ENCODE assay signal across 14 cellular contexts in genomic region chr17:66610734-66611133, GRCh38.
DNase-seq lines count a peak whose midpoint lies in the region; ATAC-seq, FAIRE-seq and TF ChIP-seq lines count a peak whose summit lies in the region.
"Had no signal": no experiment of that assay in that cellular context is flagged by ENCODE, and none has a peak within 500 bp of the region (broad histone marks: within the 10 kb centered on the region; RNA-seq: fewer than 3 reads in every experiment).

No MANE protein-coding gene starts in this region.

- no peak overlapping the region for H3K4me3 ChIP-seq in astrocyte (ENCODE audit: insufficient read depth, low read depth, low read length)
- H3K4me3 ChIP-seq in smooth muscle cell: peak overlapping the region; percentile 23
- no peak overlapping the region for H3K4me3 ChIP-seq in effector memory CD4-positive, alpha-beta T cell (ENCODE audit: insufficient read depth, low read depth, low read length, poor library complexity, severe bottlenecking)

- no peaks in the 10 kb centered on the region for H3K27me3 Mint-ChIP-seq in activated T-cell treated with anti-CD3 and anti-CD28 coated beads, Interleukin-2, amount 50 U/mL, for 24 hours
- no peaks in the 10 kb centered on the region for H3K27me3 Mint-ChIP-seq in astrocyte (ENCODE audit: low read depth, unreplicated experiment)
- H3K27me3 Mint-ChIP-seq in activated naive CD4-positive, alpha-beta T cell treated with anti-CD3 and anti-CD28 coated beads for 36 hours (ENCODE audit: low read depth): no peaks in the 10 kb centered on the region

- no peak overlapping the region for H3K4me3 Mint-ChIP-seq in activated T-cell treated with anti-CD3 and anti-CD28 coated beads, Interleukin-2, amount 50 U/mL, for 24 hours
- H3K4me3 Mint-ChIP-seq in astrocyte (ENCODE audit: unreplicated experiment): no peak overlapping the region
- no peak overlapping the region for H3K4me3 Mint-ChIP-seq in activated naive CD4-positive, alpha-beta T cell treated with anti-CD3 and anti-CD28 coated beads for 36 hours

- TF ChIP-seq CTCF in astrocyte (IDR thresholded peaks at IDR 0.05; ENCODE audit: insufficient read depth, low read depth, low read length) (no peak), smooth muscle cell (IDR thresholded peaks at IDR 0.05; ENCODE audit: borderline replicate concordance, insufficient read depth, poor library complexity, severe bottlenecking) (no peak)

- H3K9me3 Mint-ChIP-seq in activated T-cell treated with anti-CD3 and anti-CD28 coated beads, Interleukin-2, amount 50 U/mL, for 24 hours: peaks cover 27% of the 10 kb centered on the region
- peaks cover 17% of the 10 kb centered on the region for H3K9me3 Mint-ChIP-seq in astrocyte (ENCODE audit: unreplicated experiment)
- H3K9me3 Mint-ChIP-seq in activated naive CD4-positive, alpha-beta T cell treated with anti-CD3 and anti-CD28 coated beads for 36 hours: peaks cover 24% of the 10 kb centered on the region

- CTCF ChIA-PET in activated naive CD4-positive, alpha-beta T cell treated with anti-CD3 and anti-CD28 coated beads for 36 hours (lab: Charles Lee): no interaction called here

- H3K36me3 ChIP-seq in astrocyte (ENCODE audit: insufficient read depth, low read length) (no peaks in the 10 kb centered on the region), smooth muscle cell (ENCODE audit: low read depth) (no peaks in the 10 kb centered on the region)
- no peaks in the 10 kb centered on the region for H3K36me3 ChIP-seq in effector memory CD4-positive, alpha-beta T cell (ENCODE audit: control insufficient read depth, insufficient read depth, low read length)

- no peak overlapping the region for H2AFZ ChIP-seq in astrocyte (ENCODE audit: low read depth, low read length)
- no peak overlapping the region for H2AFZ ChIP-seq in smooth muscle cell (ENCODE audit: low read depth)

- no peaks in the 10 kb centered on the region for H3K4me1 ChIP-seq in astrocyte (ENCODE audit: insufficient read depth, low read length)
- H3K4me1 ChIP-seq in smooth muscle cell (ENCODE audit: low read depth): no peaks in the 10 kb centered on the region
- H3K4me1 ChIP-seq in effector memory CD4-positive, alpha-beta T cell (ENCODE audit: control insufficient read depth, insufficient read depth, low read length, poor library complexity, severe bottlenecking): no peaks in the 10 kb centered on the region

- peaks cover 59% of the 10 kb centered on the region for H3K36me3 Mint-ChIP-seq in activated T-cell treated with anti-CD3 and anti-CD28 coated beads, Interleukin-2, amount 50 U/mL, for 24 hours (ENCODE audit: low read depth)
- peaks cover 5% of the 10 kb centered on the region for H3K36me3 Mint-ChIP-seq in astrocyte (ENCODE audit: low read depth, unreplicated experiment)
- peaks cover 34% of the 10 kb centered on the region for H3K36me3 Mint-ChIP-seq in activated naive CD4-positive, alpha-beta T cell treated with anti-CD3 and anti-CD28 coated beads for 36 hours (ENCODE audit: low read depth)

- H4K20me1 ChIP-seq in astrocyte (ENCODE audit: insufficient read depth, low read length): peaks cover 10% of the 10 kb centered on the region
- H4K20me1 ChIP-seq in smooth muscle cell (ENCODE audit: low read depth): no peaks in the 10 kb centered on the region

- H3K79me2 ChIP-seq in astrocyte (ENCODE audit: insufficient read depth, low read length) (no peaks in the 10 kb centered on the region), smooth muscle cell (ENCODE audit: low read depth) (no peaks in the 10 kb centered on the region)

- DNase-seq in activated T-cell treated with anti-CD3 and anti-CD28 coated beads, Interleukin-2, amount 50 U/mL, for 24 hours: no peak
- DNase-seq in activated T-cell treated with anti-CD3 and anti-CD28 coated beads, Interleukin-2, amount 50 U/mL, for 48 hours: no peak
- DNase-seq in astrocyte (ENCODE audit: low read depth) (no peak), left colon (no peak), smooth muscle cell (lab: John Stamatoyannopoulos, UW; ENCODE audit: unreplicated experiment) (no peak), T-helper 1 cell (no peak)
- DNase-seq in effector memory CD4-positive, alpha-beta T cell: no peak
- DNase-seq in activated naive CD4-positive, alpha-beta T cell treated with anti-CD3 and anti-CD28 coated beads for 36 hours: no peak
- DNase-seq: NCI-H1417 treated with DMSO at 0.1 percent for 48 hours, NCI-H2029 treated with DMSO at 0.1 percent for 48 hours, NCI-H510A treated with DMSO at 0.1 percent for 48 hours had no signal

- no peak for FAIRE-seq in astrocyte (lab: Jason Lieb, UNC)
- FAIRE-seq: A204.1, H54 had no signal

- peak overlapping the region; percentile 13 for H3K27ac Mint-ChIP-seq in activated T-cell treated with anti-CD3 and anti-CD28 coated beads, Interleukin-2, amount 50 U/mL, for 24 hours
- peak overlapping the region; percentile 75 for H3K27ac Mint-ChIP-seq in astrocyte (ENCODE audit: unreplicated experiment)
- H3K27ac Mint-ChIP-seq in activated naive CD4-positive, alpha-beta T cell treated with anti-CD3 and anti-CD28 coated beads for 36 hours: no peak overlapping the region

- H3K9ac ChIP-seq in astrocyte (ENCODE audit: low read length) (no peak overlapping the region), smooth muscle cell (ENCODE audit: low read depth) (no peak overlapping the region)

- no peak overlapping the region for H3K4me2 ChIP-seq in astrocyte (ENCODE audit: low read length)
- peak overlapping the region; percentile 39 for H3K4me2 ChIP-seq in smooth muscle cell

- 78% methylated on average over 4 of the region's 4 CpGs for WGBS in smooth muscle cell (ENCODE audit: low lambda C conversion rate)

- H3K27ac ChIP-seq in astrocyte (ENCODE audit: low read depth, low read length) (no peak overlapping the region), smooth muscle cell (ENCODE audit: low read depth) (no peak overlapping the region)
- no peak overlapping the region for H3K27ac ChIP-seq in effector memory CD4-positive, alpha-beta T cell (ENCODE audit: insufficient read depth, low read length, poor library complexity, severe bottlenecking)
- H3K27ac ChIP-seq: C4-2B had no signal

- H3K27me3 ChIP-seq in astrocyte (ENCODE audit: insufficient read depth, low read length) (no peaks in the 10 kb centered on the region), smooth muscle cell (ENCODE audit: low read depth) (no peaks in the 10 kb centered on the region)
- no peaks in the 10 kb centered on the region for H3K27me3 ChIP-seq in effector memory CD4-positive, alpha-beta T cell (replicated peaks; ENCODE audit: control insufficient read depth, insufficient read depth, low read length, poor library complexity, severe bottlenecking)

- no peaks in the 10 kb centered on the region for H3F3A ChIP-seq in smooth muscle cell (ENCODE audit: low read depth)

- H3K4me1 Mint-ChIP-seq in activated T-cell treated with anti-CD3 and anti-CD28 coated beads, Interleukin-2, amount 50 U/mL, for 24 hours (ENCODE audit: low read depth): peaks cover 37% of the 10 kb centered on the region
- H3K4me1 Mint-ChIP-seq in astrocyte (ENCODE audit: low read depth, unreplicated experiment): peaks cover 15% of the 10 kb centered on the region
- peaks cover 42% of the 10 kb centered on the region for H3K4me1 Mint-ChIP-seq in activated naive CD4-positive, alpha-beta T cell treated with anti-CD3 and anti-CD28 coated beads for 36 hours (ENCODE audit: low read depth)

- H3K9me3 ChIP-seq in astrocyte (ENCODE audit: insufficient read depth, low read depth, low read length) (peaks cover 7% of the 10 kb centered on the region), smooth muscle cell (replicated peaks; ENCODE audit: low read depth) (no peaks in the 10 kb centered on the region)
- peaks cover 11% of the 10 kb centered on the region for H3K9me3 ChIP-seq in effector memory CD4-positive, alpha-beta T cell (ENCODE audit: control insufficient read depth, low read length)

- ATAC-seq in left colon: peak; percentile 87

- intact Hi-C loops in left colon (cut with DNase I, micrococcal nuclease): no loop called here
- intact Hi-C loops in activated naive CD4-positive, alpha-beta T cell treated with anti-CD3 and anti-CD28 coated beads for 36 hours (cut with micrococcal nuclease): no loop called here
